In the genomic region with DNA sequence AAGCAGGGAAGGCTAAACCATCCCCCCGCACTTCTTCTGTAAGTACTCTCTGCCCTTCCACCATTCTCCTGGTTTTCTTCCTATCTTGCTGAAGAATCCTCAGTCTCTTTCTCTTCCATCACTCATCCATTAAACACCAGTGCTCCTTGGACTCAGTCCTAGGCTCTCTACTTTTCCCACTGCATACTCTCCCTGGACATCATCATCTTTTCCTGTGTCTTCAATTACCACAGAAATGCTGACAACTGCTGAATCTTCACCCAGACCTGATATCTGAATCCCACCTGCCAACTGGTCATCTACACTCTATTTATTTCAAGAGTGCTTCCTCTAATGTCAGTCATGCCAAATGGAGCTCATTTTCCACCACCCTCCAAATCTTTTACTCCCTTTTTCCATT, we compare ENCODE assay signal across 22 cellular contexts. TPM values are rescaled to one million over a fixed set of nuclear protein-coding genes. Genes with fewer than 3 reads are reported as not detected.
DNase-seq lines count a peak whose midpoint lies in the region; ATAC-seq and TF ChIP-seq lines count a peak whose summit lies in the region.
"Had no signal": no experiment of that assay in that cellular context is flagged by ENCODE, and none has a peak within 500 bp of the region (broad histone marks: within the 10 kb centered on the region; RNA-seq: fewer than 3 reads in every experiment).

No MANE protein-coding gene starts in this region.

- H3K9me3 ChIP-seq in stomach, result no peaks in the 10 kb centered on the region
- H3K9me3 ChIP-seq: left ventricle myocardium inferior, Peyer's patch had no signal

- TF ChIP-seq POLR2A in stomach (IDR thresholded peaks at IDR 0.05), result no peak

- intact Hi-C loops in activated CD4-positive, alpha-beta memory T cell treated with anti-CD3 and anti-CD28 coated beads for 36 hours (cut with micrococcal nuclease), result no loop called here
- intact Hi-C loops in stomach (cut with DNase I; ENCODE audit: low total_unique reads), result no loop called here

- no peaks in the 10 kb centered on the region for H3K4me1 Mint-ChIP-seq in activated naive CD4-positive, alpha-beta T cell treated with anti-CD3 and anti-CD28 coated beads, Interleukin-2, amount 10 ng/mL, durations not matched to agents 7 days and 5 days
- H3K4me1 Mint-ChIP-seq in activated CD4-positive, alpha-beta memory T cell treated with anti-CD3 and anti-CD28 coated beads for 36 hours (ENCODE audit: low read depth), result peaks cover 13% of the 10 kb centered on the region
- peaks cover 8% of the 10 kb centered on the region for H3K4me1 Mint-ChIP-seq in memory B cell
- peaks cover 12% of the 10 kb centered on the region for H3K4me1 Mint-ChIP-seq in stimulated activated naive CD8-positive, alpha-beta T cell treated with anti-CD3 and anti-CD28 coated beads, Interleukin-15, amount 100 ng/mL, for 72 hours
- H3K4me1 Mint-ChIP-seq: neural crest cell had no signal

- POLR2A ChIA-PET in activated CD4-positive, alpha-beta memory T cell treated with anti-CD3 and anti-CD28 coated beads for 36 hours (lab: Charles Lee), result no interaction called here

- no peaks in the 10 kb centered on the region for H3K27me3 Mint-ChIP-seq in activated naive CD4-positive, alpha-beta T cell treated with anti-CD3 and anti-CD28 coated beads, Interleukin-2, amount 10 ng/mL, durations not matched to agents 7 days and 5 days
- no peaks in the 10 kb centered on the region for H3K27me3 Mint-ChIP-seq in activated CD4-positive, alpha-beta memory T cell treated with anti-CD3 and anti-CD28 coated beads for 36 hours
- H3K27me3 Mint-ChIP-seq in memory B cell, result no peaks in the 10 kb centered on the region
- no peaks in the 10 kb centered on the region for H3K27me3 Mint-ChIP-seq in stimulated activated naive CD8-positive, alpha-beta T cell treated with anti-CD3 and anti-CD28 coated beads, Interleukin-15, amount 100 ng/mL, for 72 hours

- H3K27ac ChIP-seq in stomach, result no peak overlapping the region
- H3K27ac ChIP-seq: C4-2B, left ventricle myocardium inferior, Peyer's patch had no signal

- CTCF ChIA-PET in activated naive CD4-positive, alpha-beta T cell treated with anti-CD3 and anti-CD28 coated beads, Interleukin-2, amount 10 ng/mL, durations not matched to agents 7 days and 5 days (lab: Charles Lee), result interaction anchor here (0.8 kb wide), 1 partner anchor 9 kb away, joined by 3 read pairs; no protein-coding TSS in a partner anchor
- CTCF ChIA-PET in activated CD4-positive, alpha-beta memory T cell treated with anti-CD3 and anti-CD28 coated beads for 36 hours (lab: Charles Lee), result no interaction called here

- no peak overlapping the region for H3K4me3 Mint-ChIP-seq in activated naive CD4-positive, alpha-beta T cell treated with anti-CD3 and anti-CD28 coated beads, Interleukin-2, amount 10 ng/mL, durations not matched to agents 7 days and 5 days
- no peak overlapping the region for H3K4me3 Mint-ChIP-seq in activated CD4-positive, alpha-beta memory T cell treated with anti-CD3 and anti-CD28 coated beads for 36 hours
- H3K4me3 Mint-ChIP-seq in memory B cell, result no peak overlapping the region
- no peak overlapping the region for H3K4me3 Mint-ChIP-seq in stimulated activated naive CD8-positive, alpha-beta T cell treated with anti-CD3 and anti-CD28 coated beads, Interleukin-15, amount 100 ng/mL, for 72 hours
- H3K4me3 Mint-ChIP-seq: neural crest cell had no signal

- peaks cover 61% of the 10 kb centered on the region for H3K36me3 Mint-ChIP-seq in activated naive CD4-positive, alpha-beta T cell treated with anti-CD3 and anti-CD28 coated beads, Interleukin-2, amount 10 ng/mL, durations not matched to agents 7 days and 5 days
- peaks cover 54% of the 10 kb centered on the region for H3K36me3 Mint-ChIP-seq in activated CD4-positive, alpha-beta memory T cell treated with anti-CD3 and anti-CD28 coated beads for 36 hours
- peaks cover 34% of the 10 kb centered on the region for H3K36me3 Mint-ChIP-seq in memory B cell

- DNase-seq in activated naive CD4-positive, alpha-beta T cell treated with anti-CD3 and anti-CD28 coated beads, Interleukin-2, amount 10 ng/mL, durations not matched to agents 7 days and 5 days, result no peak
- DNase-seq in activated naive CD4-positive, alpha-beta T cell (lab: John Stamatoyannopoulos, UW), result no peak
- no peak for DNase-seq in activated CD4-positive, alpha-beta memory T cell treated with anti-CD3 and anti-CD28 coated beads for 36 hours
- DNase-seq in memory B cell (ENCODE audit: low spot score in 2 of 2) (no peak), stomach (no peak), NOMO-1 treated with DMSO at 0.1 percent for 48 hours (lab: John Stamatoyannopoulos, UW; ENCODE audit: unreplicated experiment) (no peak)
- no peak for DNase-seq in stimulated activated naive CD8-positive, alpha-beta T cell treated with anti-CD3 and anti-CD28 coated beads, Interleukin-15, amount 100 ng/mL, for 72 hours
- DNase-seq: activated CD8-positive, alpha-beta memory T cell treated with anti-CD3 and anti-CD28 coated beads, Interleukin-2, amount 50 U/mL, for 48 hours; activated gamma-delta T cell treated with Interleukin-2 at 50 U/mL for 16 hours; aorta; DMS153; HCEC 1CT; hypothalamus; left ventricle myocardium inferior; NCI-H1694 treated with DMSO at 0.1 percent for 48 hours; NCI-H526; Peyer's patch; SIG-M5; stimulated activated CD8-positive, alpha-beta memory T cell treated with anti-CD3 and anti-CD28 coated beads, Interleukin-4, amount 100 ng/mL, for 48 hours; substantia nigra had no signal

- H3K36me3 ChIP-seq in stomach, result peaks cover 34 to 94% (median 93%) of the 10 kb centered on the region in 4 donors

- ATAC-seq in memory B cell (ENCODE audit: low read depth), result no peak
- ATAC-seq in stimulated activated naive CD8-positive, alpha-beta T cell treated with anti-CD3 and anti-CD28 coated beads, Interleukin-15, amount 100 ng/mL, for 72 hours, result no peak

- H3K9me3 Mint-ChIP-seq in activated naive CD4-positive, alpha-beta T cell treated with anti-CD3 and anti-CD28 coated beads, Interleukin-2, amount 10 ng/mL, durations not matched to agents 7 days and 5 days, result no peaks in the 10 kb centered on the region
- H3K9me3 Mint-ChIP-seq in activated CD4-positive, alpha-beta memory T cell treated with anti-CD3 and anti-CD28 coated beads for 36 hours, result no peaks in the 10 kb centered on the region
- no peaks in the 10 kb centered on the region for H3K9me3 Mint-ChIP-seq in memory B cell
- H3K9me3 Mint-ChIP-seq in stimulated activated naive CD8-positive, alpha-beta T cell treated with anti-CD3 and anti-CD28 coated beads, Interleukin-15, amount 100 ng/mL, for 72 hours, result no peaks in the 10 kb centered on the region
- H3K9me3 Mint-ChIP-seq: neural crest cell had no signal

- H3K27me3 ChIP-seq in stomach, result no peaks in the 10 kb centered on the region
- H3K27me3 ChIP-seq: Peyer's patch had no signal

- WGBS in stomach, 5 donors, result 83 to 100% (median 97%) methylated on average over 1 of the region's 1 CpG

- no peak for TF ChIP-seq CTCF in stomach (IDR thresholded peaks at IDR 0.05)

- no peaks in the 10 kb centered on the region for H3K4me1 ChIP-seq in stomach
- H3K4me1 ChIP-seq: left ventricle myocardium inferior, Peyer's patch had no signal

- peak overlapping the region; percentile 15 for H3K27ac Mint-ChIP-seq in activated naive CD4-positive, alpha-beta T cell treated with anti-CD3 and anti-CD28 coated beads, Interleukin-2, amount 10 ng/mL, durations not matched to agents 7 days and 5 days
- peak overlapping the region; percentile 46 for H3K27ac Mint-ChIP-seq in activated CD4-positive, alpha-beta memory T cell treated with anti-CD3 and anti-CD28 coated beads for 36 hours
- H3K27ac Mint-ChIP-seq in memory B cell, result peak overlapping the region; percentile 25
- peak overlapping the region; percentile 30 to 93 for H3K27ac Mint-ChIP-seq in stimulated activated naive CD8-positive, alpha-beta T cell treated with anti-CD3 and anti-CD28 coated beads, Interleukin-15, amount 100 ng/mL, for 72 hours

- TF ChIP-seq EP300 in stomach (IDR thresholded peaks at IDR 0.05), result no peak

- no peak overlapping the region for H3K4me3 ChIP-seq in stomach
- H3K4me3 ChIP-seq: left ventricle myocardium inferior, Peyer's patch had no signal

RNA-seq across cellular contexts. Expression of a gene that starts 53.8 kb away (rescaled TPM):
- 100 to 1,000 TPM; 110 to 125 TPM for total RNA-seq in activated CD4-positive, alpha-beta memory T cell treated with anti-CD3 and anti-CD28 coated beads for 36 hours
- total RNA-seq in stomach, result 100 to 1,000 TPM in 3 of 5 donors, 10 to 100 TPM in 2; 44.9 to 309 (median 129) TPM
- polyA plus RNA-seq in stomach, result 10 to 100 TPM; 36.0 to 53.5 (median 45.0) TPM
